1 cellular context compared by ENCODE assay signal in genomic region chr9:121185178-121185745, GRCh38.
TF ChIP-seq lines count a peak whose summit lies in the region.

No MANE protein-coding gene starts in this region.

TF ChIP-seq in GM12878, 131 proteins besides CTCF, POLR2A, EP300 and RAD21 (continued from another document):
- no peak for TF ChIP-seq IRF5 (IDR thresholded peaks at IDR 0.05; ENCODE audit: borderline replicate concordance)
- TF ChIP-seq RFX5 (IDR thresholded peaks at IDR 0.05; ENCODE audit: low read depth, low read length) = no peak
- no peak for TF ChIP-seq JUNB (IDR thresholded peaks at IDR 0.05)
